Comparison of ENCODE assay signal across 9 cellular contexts in genomic region chr12:12613334-12613733, GRCh38. TPM values are rescaled to one million over a fixed set of nuclear protein-coding genes. Genes with fewer than 3 reads are reported as not detected.
A peak's percentile ranks its signal among the peaks of the same experiment; 100 is the strongest.
DNase-seq lines count a peak whose midpoint lies in the region; ATAC-seq, FAIRE-seq and TF ChIP-seq lines count a peak whose summit lies in the region.
"Had no signal": no experiment of that assay in that cellular context is flagged by ENCODE, and none has a peak within 500 bp of the region (broad histone marks: within the 10 kb centered on the region; RNA-seq: fewer than 3 reads in every experiment).

No MANE protein-coding gene starts in this region.

- H3K4me1 ChIP-seq in keratinocyte (ENCODE audit: control insufficient read depth, extremely low read depth, insufficient read depth, low read length) (peaks cover 19% of the 10 kb centered on the region), thoracic aorta (ENCODE audit: control insufficient read depth in 1 of 2, low read depth in 2 of 2) (peaks cover 27 to 43% of the 10 kb centered on the region in 2 donors)

- H3K9me3 ChIP-seq in keratinocyte (ENCODE audit: control insufficient read depth, low read depth, low read length) (no peaks in the 10 kb centered on the region), thoracic aorta (no peaks in the 10 kb centered on the region)

- FAIRE-seq in keratinocyte (lab: Jason Lieb, UNC), result peak; percentile 43

- DNase-seq in activated T-cell treated with anti-CD3 and anti-CD28 coated beads, Interleukin-2, amount 50 U/mL, for 72 hours, result no peak
- DNase-seq in activated T-cell treated with anti-CD3 and anti-CD28 coated beads, Interleukin-2, amount 50 U/mL, for 1 hour, result no peak
- DNase-seq in activated CD4-positive, alpha-beta memory T cell treated with anti-CD3 and anti-CD28 coated beads, Interleukin-2, amount 10 ng/mL, durations not matched to agents 7 days and 5 days, result no peak
- DNase-seq in keratinocyte (ENCODE audit: low read depth, low spot score), result no peak
- no peak for DNase-seq in thoracic aorta (ENCODE audit: low spot score)
- no peak for DNase-seq in iPS-NIHi7 (ENCODE audit: extremely low spot score)
- no peak for DNase-seq in SK-N-DZ (ENCODE audit: low spot score)
- DNase-seq: DMS53 had no signal

- no peak overlapping the region for H3K4me3 ChIP-seq in keratinocyte (ENCODE audit: control insufficient read depth in 2 of 3, extremely low read depth in 1 of 3, insufficient read depth in 2 of 3, low read depth in 1 of 3, low read length in 3 of 3)
- peak overlapping the region; percentile 81 for H3K4me3 ChIP-seq in thoracic aorta

- POLR2A ChIA-PET in activated CD4-positive, alpha-beta memory T cell treated with anti-CD3 and anti-CD28 coated beads, Interleukin-2, amount 10 ng/mL, durations not matched to agents 7 days and 5 days (lab: Charles Lee), result interaction anchor here (0.6 to 3.3 kb wide), 13 partner anchors 9 to 256 kb away, joined by 3 to 32 read pairs (median 7); partner anchors contain the start of genes BORCS5, DUSP16 and GPR19

- H3K4me1 Mint-ChIP-seq in activated T-cell treated with anti-CD3 and anti-CD28 coated beads, Interleukin-2, amount 50 U/mL, for 72 hours (ENCODE audit: low read depth), result peaks cover 76% of the 10 kb centered on the region
- peaks cover 58% of the 10 kb centered on the region for H3K4me1 Mint-ChIP-seq in activated CD4-positive, alpha-beta memory T cell treated with anti-CD3 and anti-CD28 coated beads, Interleukin-2, amount 10 ng/mL, durations not matched to agents 7 days and 5 days

- no peaks in the 10 kb centered on the region for H3K9me3 Mint-ChIP-seq in activated T-cell treated with anti-CD3 and anti-CD28 coated beads, Interleukin-2, amount 50 U/mL, for 72 hours
- H3K9me3 Mint-ChIP-seq in activated CD4-positive, alpha-beta memory T cell treated with anti-CD3 and anti-CD28 coated beads, Interleukin-2, amount 10 ng/mL, durations not matched to agents 7 days and 5 days, result no peaks in the 10 kb centered on the region

- H4K20me1 ChIP-seq in keratinocyte (ENCODE audit: control insufficient read depth, extremely low read depth, insufficient read depth, low read length), result no peaks in the 10 kb centered on the region

- H3K27me3 ChIP-seq in keratinocyte (ENCODE audit: control insufficient read depth, extremely low read depth, insufficient read depth, low read length), result no peaks in the 10 kb centered on the region
- no peaks in the 10 kb centered on the region for H3K27me3 ChIP-seq in thoracic aorta (replicated peaks; ENCODE audit: insufficient read depth)

- peak overlapping the region; percentile 1 for H3K4me2 ChIP-seq in keratinocyte (ENCODE audit: control insufficient read depth, extremely low read depth, insufficient read depth, low read depth, low read length)

- no peaks in the 10 kb centered on the region for H3K9me1 ChIP-seq in keratinocyte (ENCODE audit: control insufficient read depth, extremely low read depth, insufficient read depth, low read length)

- CTCF ChIA-PET in activated CD4-positive, alpha-beta memory T cell treated with anti-CD3 and anti-CD28 coated beads, Interleukin-2, amount 10 ng/mL, durations not matched to agents 7 days and 5 days (lab: Charles Lee), result interaction anchor here (2.9 kb wide), 1 partner anchor 49 kb away, joined by 11 read pairs; the partner anchor contains the start of gene DUSP16

- dilution Hi-C loops in keratinocyte (cut with MboI; ENCODE audit: extremely low pct_ligation_motif_present, low sequenced_read_pairs), result no loop called here

- H3K27me3 Mint-ChIP-seq in activated T-cell treated with anti-CD3 and anti-CD28 coated beads, Interleukin-2, amount 50 U/mL, for 72 hours (ENCODE audit: low read depth), result no peaks in the 10 kb centered on the region
- no peaks in the 10 kb centered on the region for H3K27me3 Mint-ChIP-seq in activated CD4-positive, alpha-beta memory T cell treated with anti-CD3 and anti-CD28 coated beads, Interleukin-2, amount 10 ng/mL, durations not matched to agents 7 days and 5 days

- H3K36me3 ChIP-seq in keratinocyte (ENCODE audit: control insufficient read depth in 2 of 2, extremely low read depth in 1 of 2, insufficient read depth in 2 of 2, low read length in 2 of 2) (no peaks in the 10 kb centered on the region), thoracic aorta (peaks cover 4% of the 10 kb centered on the region)

- H3K9ac ChIP-seq in keratinocyte (ENCODE audit: control insufficient read depth, extremely low read depth, insufficient read depth, low read length), result no peak overlapping the region

- no peak overlapping the region for H2AFZ ChIP-seq in keratinocyte (ENCODE audit: control insufficient read depth, low read length)

- H3K4me3 Mint-ChIP-seq in activated T-cell treated with anti-CD3 and anti-CD28 coated beads, Interleukin-2, amount 50 U/mL, for 72 hours, result peak overlapping the region; percentile 86 to 87
- H3K4me3 Mint-ChIP-seq in activated CD4-positive, alpha-beta memory T cell treated with anti-CD3 and anti-CD28 coated beads, Interleukin-2, amount 10 ng/mL, durations not matched to agents 7 days and 5 days, result peak overlapping the region; percentile 89

- peaks cover 15 to 23% of the 10 kb centered on the region in 2 donors for H3K36me3 Mint-ChIP-seq in activated T-cell treated with anti-CD3 and anti-CD28 coated beads, Interleukin-2, amount 50 U/mL, for 72 hours (ENCODE audit: insufficient read depth in 2 of 2)
- peaks cover 39% of the 10 kb centered on the region for H3K36me3 Mint-ChIP-seq in activated CD4-positive, alpha-beta memory T cell treated with anti-CD3 and anti-CD28 coated beads, Interleukin-2, amount 10 ng/mL, durations not matched to agents 7 days and 5 days (ENCODE audit: low read depth)

- no peak for ATAC-seq in activated T-cell treated with anti-CD3 and anti-CD28 coated beads, Interleukin-2, amount 50 U/mL, for 72 hours (replicated peaks in 1 of 2)
- ATAC-seq in thoracic aorta (ENCODE audit: insufficient number of reproducible peaks, low FRiP score, low read depth), result no peak
- no peak for ATAC-seq in GM18517 (IDR thresholded peaks at IDR 0.05; ENCODE audit: unreplicated experiment)

- H3K27ac Mint-ChIP-seq in activated T-cell treated with anti-CD3 and anti-CD28 coated beads, Interleukin-2, amount 50 U/mL, for 72 hours, result peak overlapping the region; percentile 96
- peak overlapping the region; percentile 95 for H3K27ac Mint-ChIP-seq in activated CD4-positive, alpha-beta memory T cell treated with anti-CD3 and anti-CD28 coated beads, Interleukin-2, amount 10 ng/mL, durations not matched to agents 7 days and 5 days

- TF ChIP-seq CTCF in keratinocyte (optimal IDR thresholded peaks at IDR 0.05 in 1 of 3, IDR thresholded peaks at IDR 0.05 in 1 of 3, conservative IDR thresholded peaks at IDR 0.05 in 1 of 3; ENCODE audit: extremely low read depth in 1 of 3, insufficient read depth in 2 of 3, low read length in 3 of 3) (no peak), thoracic aorta (IDR thresholded peaks at IDR 0.05) (no peak)

- no peak overlapping the region for H3K27ac ChIP-seq in keratinocyte (ENCODE audit: control insufficient read depth, insufficient read depth, low read length)
- H3K27ac ChIP-seq in thoracic aorta, result peak overlapping the region in 1 of 2 donors; percentile 92

- peaks cover 7% of the 10 kb centered on the region for H3K79me2 ChIP-seq in keratinocyte (ENCODE audit: control insufficient read depth, insufficient read depth, low read length)

RNA-seq across cellular contexts. Expression of gene CREBL2, which starts 1.7 kb away (rescaled TPM):
- 10 to 100 TPM; 27.7 to 32.7 TPM for total RNA-seq in activated T-cell treated with anti-CD3 and anti-CD28 coated beads, Interleukin-2, amount 50 U/mL, for 72 hours
- 10 to 100 TPM; 24.2 to 26.1 TPM for total RNA-seq in activated CD4-positive, alpha-beta memory T cell treated with anti-CD3 and anti-CD28 coated beads, Interleukin-2, amount 10 ng/mL, durations not matched to agents 7 days and 5 days
- polyA plus RNA-seq in keratinocyte, result 11.3 to 15.8 TPM (median 11.8 TPM) in 3 replicates
- 5.2 TPM for polyA plus RNA-seq in keratinocyte (2011; ENCODE audit: low read depth)
- 10.6 and 17.0 TPM in 2 replicates for polyA plus RNA-seq in keratinocyte (2011; cell fraction: cytosol; rRNA removed)
- polyA plus RNA-seq in keratinocyte (2011; cell fraction: nucleus; rRNA removed), result 5.2 and 6.6 TPM in 2 replicates
- 7.6 and 14.4 TPM in 2 replicates for polyA plus RNA-seq in keratinocyte (2012; ENCODE audit: low replicate concordance)
- 5.2 to 13.9 TPM (median 9.2 TPM) in 3 replicates for polyA minus RNA-seq in keratinocyte
- 9.8 TPM for polyA minus RNA-seq in keratinocyte (2011; cell fraction: cytosol; rRNA and poly(A)+ RNA removed)
- 4.5 and 6.9 TPM in 2 replicates for polyA minus RNA-seq in keratinocyte (2011; cell fraction: nucleus; rRNA and poly(A)+ RNA removed)
- 10 to 100 TPM; 41.7 to 44.6 TPM for total RNA-seq in thoracic aorta
- polyA plus RNA-seq in SK-N-DZ (2014; cell fraction: cytosol; rRNA removed), result 22.8 and 22.9 TPM in 2 replicates
- 8.3 and 9.1 TPM in 2 replicates for polyA plus RNA-seq in SK-N-DZ (2014; cell fraction: nucleus; rRNA removed)

RNA-seq across cellular contexts. Expression of gene DUSP16, which starts 50.7 kb away (rescaled TPM):
- total RNA-seq in activated T-cell treated with anti-CD3 and anti-CD28 coated beads, Interleukin-2, amount 50 U/mL, for 72 hours, result 100 to 1,000 TPM; 105 to 129 TPM
- total RNA-seq in activated CD4-positive, alpha-beta memory T cell treated with anti-CD3 and anti-CD28 coated beads, Interleukin-2, amount 10 ng/mL, durations not matched to agents 7 days and 5 days, result 10 to 100 TPM; 77.3 to 85.2 TPM
- 7.6 to 9.3 TPM (median 8.2 TPM) in 3 replicates for polyA plus RNA-seq in keratinocyte
- polyA plus RNA-seq in keratinocyte (2011; ENCODE audit: low read depth), result 7.3 TPM
- 6.3 and 9.5 TPM in 2 replicates for polyA plus RNA-seq in keratinocyte (2011; cell fraction: cytosol; rRNA removed)
- 8.6 and 10.2 TPM in 2 replicates for polyA plus RNA-seq in keratinocyte (2011; cell fraction: nucleus; rRNA removed)
- polyA plus RNA-seq in keratinocyte (2012; ENCODE audit: low replicate concordance), result 7.0 and 11.6 TPM in 2 replicates
- polyA minus RNA-seq in keratinocyte, result 11.5 to 15.7 TPM (median 12.1 TPM) in 3 replicates
- 5.6 TPM for polyA minus RNA-seq in keratinocyte (2011; cell fraction: cytosol; rRNA and poly(A)+ RNA removed)
- polyA minus RNA-seq in keratinocyte (2011; cell fraction: nucleus; rRNA and poly(A)+ RNA removed), result 7.9 and 18.6 TPM in 2 replicates
- total RNA-seq in thoracic aorta, result 10 to 100 TPM; 12.9 to 23.4 TPM
- polyA plus RNA-seq in SK-N-DZ (2014; cell fraction: cytosol; rRNA removed), result 6.5 and 7.5 TPM in 2 replicates
- polyA plus RNA-seq in SK-N-DZ (2014; cell fraction: nucleus; rRNA removed), result 4.2 and 4.4 TPM in 2 replicates
